18 cellular contexts compared by ENCODE assay signal in the genomic region with DNA sequence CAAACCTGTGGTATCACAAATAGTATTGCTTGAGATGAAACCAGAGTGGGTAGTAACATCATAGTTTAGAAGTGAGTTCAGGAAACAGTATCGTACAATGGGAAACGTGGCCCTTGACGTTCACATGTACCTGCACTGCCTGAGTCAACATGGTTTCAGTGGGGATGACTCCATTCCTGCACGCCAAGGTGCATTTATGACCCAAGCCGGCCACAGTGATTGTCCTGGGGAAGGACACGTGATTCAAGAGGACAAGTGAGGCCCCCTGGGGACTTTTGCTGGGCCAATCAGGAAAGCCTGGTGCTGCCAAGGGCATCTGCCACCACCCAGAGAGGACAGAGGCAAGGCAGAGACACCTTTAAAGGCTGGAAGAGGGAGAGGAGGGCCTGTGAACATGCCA.
"Had no signal": no experiment of that assay in that cellular context is flagged by ENCODE, and none has a peak within 500 bp of the region (broad histone marks: within the 10 kb centered on the region; RNA-seq: fewer than 3 reads in every experiment).

No MANE protein-coding gene starts in this region.

- H3K36me3 Mint-ChIP-seq: natural killer cell; stimulated activated memory B cell treated with anti-CD40 and anti-IgM and Interleukin-4, amounts not matched to agents 10 μg/mL and 1 μg/mL and 100 μg/mL, for 72 hours had no signal

- DNase-seq: esophagus squamous epithelium; foreskin fibroblast; glutamatergic neuron; islet precursor cell; mucosa of descending colon; natural killer cell; posterior cingulate gyrus; spleen; stimulated activated CD8-positive, alpha-beta memory T cell treated with anti-CD3 and anti-CD28 coated beads, Interleukin-4, amount 100 ng/mL, for 48 hours; tibial artery; upper lobe of left lung had no signal

- H3K9me3 Mint-ChIP-seq: dendritic cell treated with granulocyte-macrophage colony-stimulating factor and Interleukin-4, amounts not matched to agents 40 ng/mL and 50 ng/mL, for 4 days; natural killer cell; stimulated activated memory B cell treated with anti-CD40 and anti-IgM and Interleukin-4, amounts not matched to agents 10 μg/mL and 1 μg/mL and 100 μg/mL, for 72 hours; stimulated activated naive CD8-positive, alpha-beta T cell treated with anti-CD3 and anti-CD28 coated beads, Interleukin-15, Interleukin-2, amounts not matched to agents 100 ng/mL and 50 ng/mL, for 24 hours had no signal

- H3K4me1 Mint-ChIP-seq: natural killer cell; stimulated activated memory B cell treated with anti-CD40 and anti-IgM and Interleukin-4, amounts not matched to agents 10 μg/mL and 1 μg/mL and 100 μg/mL, for 72 hours had no signal

- ATAC-seq: gastroesophageal sphincter; left lobe of liver; mucosa of descending colon; natural killer cell; sciatic nerve; stimulated activated memory B cell treated with anti-CD40 and anti-IgM and Interleukin-4, amounts not matched to agents 10 μg/mL and 1 μg/mL and 100 μg/mL, for 72 hours had no signal

- H3K27ac Mint-ChIP-seq: dendritic cell treated with granulocyte-macrophage colony-stimulating factor and Interleukin-4, amounts not matched to agents 40 ng/mL and 50 ng/mL, for 4 days; natural killer cell; stimulated activated memory B cell treated with anti-CD40 and anti-IgM and Interleukin-4, amounts not matched to agents 10 μg/mL and 1 μg/mL and 100 μg/mL, for 72 hours; stimulated activated naive CD8-positive, alpha-beta T cell treated with anti-CD3 and anti-CD28 coated beads, Interleukin-15, Interleukin-2, amounts not matched to agents 100 ng/mL and 50 ng/mL, for 24 hours had no signal

- H3K4me3 Mint-ChIP-seq: dendritic cell treated with granulocyte-macrophage colony-stimulating factor and Interleukin-4, amounts not matched to agents 40 ng/mL and 50 ng/mL, for 4 days; natural killer cell; neural crest cell; stimulated activated memory B cell treated with anti-CD40 and anti-IgM and Interleukin-4, amounts not matched to agents 10 μg/mL and 1 μg/mL and 100 μg/mL, for 72 hours; stimulated activated naive CD8-positive, alpha-beta T cell treated with anti-CD3 and anti-CD28 coated beads, Interleukin-15, Interleukin-2, amounts not matched to agents 100 ng/mL and 50 ng/mL, for 24 hours had no signal
